ENCODE assay signal across 20 cellular contexts in genomic region chr17:2647961-2648360, GRCh38.
"Had no signal": no experiment of that assay in that cellular context is flagged by ENCODE, and none has a peak within 500 bp of the region (broad histone marks: within the 10 kb centered on the region; RNA-seq: fewer than 3 reads in every experiment).

No MANE protein-coding gene starts in this region.

- H3K27ac ChIP-seq: heart right ventricle, neural progenitor cell, ovary, right atrium auricular region, sigmoid colon, skin epidermis, stomach, thoracic aorta, transverse colon had no signal

- H3K4me1 ChIP-seq: neural progenitor cell, right atrium auricular region had no signal

- FAIRE-seq: endothelial cell of umbilical vein, islet of Langerhans had no signal

- H3K4me3 Mint-ChIP-seq: dendritic cell treated with granulocyte-macrophage colony-stimulating factor and Interleukin-4, amounts not matched to agents 40 ng/mL and 50 ng/mL, for 4 days; natural killer cell treated with Interleukin-12 subunit alpha and Interleukin-12 subunit beta and Interleukin-15 and Interleukin-18, amount 100 ng/mL, for 72 hours; neural progenitor cell had no signal

- H3K9me3 ChIP-seq: mucosa of descending colon, ovary, right atrium auricular region, sigmoid colon, stomach, thoracic aorta, transverse colon had no signal

- H3K27me3 Mint-ChIP-seq: dendritic cell treated with granulocyte-macrophage colony-stimulating factor and Interleukin-4, amounts not matched to agents 40 ng/mL and 50 ng/mL, for 4 days; natural killer cell treated with Interleukin-12 subunit alpha and Interleukin-12 subunit beta and Interleukin-15 and Interleukin-18, amount 100 ng/mL, for 72 hours had no signal

- H3K4me1 Mint-ChIP-seq: neural progenitor cell had no signal

- H3K9ac ChIP-seq: neural progenitor cell had no signal

- ATAC-seq: heart right ventricle; left lobe of liver; mucosa of descending colon; natural killer cell treated with Interleukin-12 subunit alpha and Interleukin-12 subunit beta and Interleukin-15 and Interleukin-18, amount 100 ng/mL, for 72 hours had no signal

- H3K9me3 Mint-ChIP-seq: dendritic cell treated with granulocyte-macrophage colony-stimulating factor and Interleukin-4, amounts not matched to agents 40 ng/mL and 50 ng/mL, for 4 days; natural killer cell treated with Interleukin-12 subunit alpha and Interleukin-12 subunit beta and Interleukin-15 and Interleukin-18, amount 100 ng/mL, for 72 hours had no signal

- H3K4me3 ChIP-seq: heart right ventricle, mucosa of descending colon, neural progenitor cell, ovary, right atrium auricular region, sigmoid colon, skin epidermis, stomach, thoracic aorta, transverse colon had no signal

- H3K36me3 ChIP-seq: ovary, thoracic aorta had no signal

- DNase-seq: foreskin melanocyte, heart right ventricle, hypothalamus, mammary epithelial cell, mucosa of descending colon, nucleus accumbens, ovary, sigmoid colon, stomach, substantia nigra, transverse colon had no signal

- H3K27ac Mint-ChIP-seq: dendritic cell treated with granulocyte-macrophage colony-stimulating factor and Interleukin-4, amounts not matched to agents 40 ng/mL and 50 ng/mL, for 4 days; natural killer cell treated with Interleukin-12 subunit alpha and Interleukin-12 subunit beta and Interleukin-15 and Interleukin-18, amount 100 ng/mL, for 72 hours; neural progenitor cell had no signal
